1 cellular context compared by ENCODE assay signal in genomic region chr2:198231562-198231961, GRCh38.
TF ChIP-seq lines count a peak whose summit lies in the region.

No MANE protein-coding gene starts in this region.

TF ChIP-seq in GM23338, 12 proteins besides CTCF, POLR2A, EP300 and RAD21 (continued from another document):
- TF ChIP-seq REST (IDR thresholded peaks at IDR 0.05; ENCODE audit: unreplicated experiment) (no peak), EZH2 (IDR thresholded peaks at IDR 0.05; ENCODE audit: low read depth, unreplicated experiment) (no peak)
